ENCODE assay signal across 28 cellular contexts in the genomic region with DNA sequence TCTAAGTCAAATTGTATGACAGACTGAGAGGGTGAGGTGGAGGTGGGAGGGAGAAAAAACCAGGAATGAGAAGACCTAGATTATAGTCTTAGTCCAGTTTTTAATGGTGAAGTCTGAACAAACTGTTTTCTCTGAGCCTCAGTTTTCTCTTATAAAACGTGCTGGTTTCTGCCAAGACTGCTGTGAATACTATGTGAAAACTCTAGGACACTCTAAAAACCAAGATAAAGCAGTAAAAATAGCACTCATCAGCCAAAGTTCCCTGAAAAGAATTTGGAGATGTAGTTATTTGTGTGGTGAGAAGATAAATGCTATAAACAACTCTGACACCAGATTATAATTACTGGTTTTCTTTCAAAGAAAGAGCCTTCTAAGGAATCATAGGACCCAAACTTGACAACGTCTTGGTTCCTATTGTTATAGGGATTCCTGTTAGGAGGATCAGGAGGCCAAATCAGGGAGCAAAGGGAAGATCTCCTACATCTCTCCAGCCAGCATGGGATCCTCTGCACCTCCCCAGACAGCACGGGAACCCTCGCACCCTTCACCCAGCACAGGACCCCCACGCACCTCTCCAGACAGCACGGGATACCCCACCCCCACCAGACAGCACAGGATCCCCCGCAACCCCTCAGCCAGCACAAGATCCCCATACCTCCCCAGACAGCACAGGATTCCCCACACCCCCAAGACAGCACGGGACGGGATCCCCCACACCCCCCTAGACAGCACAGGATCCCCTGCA.
A peak's percentile ranks its signal among the peaks of the same experiment; 100 is the strongest.
DNase-seq lines count a peak whose midpoint lies in the region; ATAC-seq and TF ChIP-seq lines count a peak whose summit lies in the region.
"Had no signal": no experiment of that assay in that cellular context is flagged by ENCODE, and none has a peak within 500 bp of the region (broad histone marks: within the 10 kb centered on the region; RNA-seq: fewer than 3 reads in every experiment).

No MANE protein-coding gene starts in this region.

- H3K9me3 Mint-ChIP-seq in stimulated activated naive CD8-positive, alpha-beta T cell treated with anti-CD3 and anti-CD28 coated beads, Interleukin-15, amount 100 ng/mL, for 72 hours: no peaks in the 10 kb centered on the region
- H3K9me3 Mint-ChIP-seq: activated T-helper 17 cell treated with anti-CD3 and anti-CD28 coated beads, Interleukin-2, amount 50 U/mL, for 72 hours; IgD-negative memory B cell; memory B cell had no signal

- DNase-seq in stimulated activated naive CD8-positive, alpha-beta T cell treated with anti-CD3 and anti-CD28 coated beads, Interleukin-15, amount 100 ng/mL, for 72 hours: no peak
- DNase-seq in stimulated activated naive CD8-positive, alpha-beta T cell treated with anti-CD3 and anti-CD28 coated beads, Interleukin-15, Interleukin-2, amounts not matched to agents 100 U/mL and 50 U/mL, for 24 hours: no peak
- DNase-seq in left ventricle myocardium inferior: no peak
- no peak for DNase-seq in osteoblast (ENCODE audit: insufficient read length, low spot score, missing footprints)
- no peak for DNase-seq in SJCRH30
- DNase-seq in activated CD4-positive, alpha-beta T cell treated with anti-CD3 and anti-CD28 coated beads, Interleukin-2, amount 50 U/mL, for 4 hours: no peak
- no peak for DNase-seq in NCI-H1417 (lab: John Stamatoyannopoulos, UW)
- DNase-seq: activated CD4-positive, alpha-beta T cell treated with anti-CD3 and anti-CD28 coated beads for 4 hours; CD4-positive, CD25-positive, alpha-beta regulatory T cell; cortex of kidney; DMS 273 treated with DMSO at 0.1 percent for 48 hours; EL; foreskin keratinocyte; NCI-H1694; NCI-H446 treated with DMSO at 0.1 percent for 48 hours; right lobe of liver; stimulated activated CD4-positive, alpha-beta T cell treated with anti-CD3 and anti-CD28 coated beads, Interleukin-4, amount 100 ng/mL, for 24 hours; substantia nigra; T1000 had no signal

- no peak overlapping the region for H3K4me3 Mint-ChIP-seq in stimulated activated naive CD8-positive, alpha-beta T cell treated with anti-CD3 and anti-CD28 coated beads, Interleukin-15, amount 100 ng/mL, for 72 hours
- H3K4me3 Mint-ChIP-seq: activated naive CD8-positive, alpha-beta T cell; activated T-helper 17 cell treated with anti-CD3 and anti-CD28 coated beads, Interleukin-2, amount 50 U/mL, for 72 hours; CD4-positive, CD25-positive, alpha-beta regulatory T cell; memory B cell had no signal

- peak overlapping the region; percentile 41 to 71 for H3K27ac Mint-ChIP-seq in stimulated activated naive CD8-positive, alpha-beta T cell treated with anti-CD3 and anti-CD28 coated beads, Interleukin-15, amount 100 ng/mL, for 72 hours
- H3K27ac Mint-ChIP-seq: activated naive CD8-positive, alpha-beta T cell; activated T-helper 17 cell treated with anti-CD3 and anti-CD28 coated beads, Interleukin-2, amount 50 U/mL, for 72 hours; IgD-negative memory B cell; memory B cell had no signal

- intact Hi-C loops in left ventricle myocardium inferior (cut with micrococcal nuclease): no loop called here

- peak overlapping the region; percentile 41 for H2AFZ ChIP-seq in osteoblast (ENCODE audit: low read length)

- H3K27ac ChIP-seq in left ventricle myocardium inferior (replicated peaks): peak overlapping the region; percentile 61
- no peak overlapping the region for H3K27ac ChIP-seq in osteoblast (ENCODE audit: low read depth, low read length)
- no peak overlapping the region for H3K27ac ChIP-seq in SJCRH30
- H3K27ac ChIP-seq: cardiac muscle cell, foreskin keratinocyte, right lobe of liver, SJSA1, VCaP had no signal

- no peaks in the 10 kb centered on the region for H3K36me3 ChIP-seq in left ventricle myocardium inferior
- no peaks in the 10 kb centered on the region for H3K36me3 ChIP-seq in osteoblast (ENCODE audit: insufficient read depth, low read length)
- H3K36me3 ChIP-seq in SJCRH30: no peaks in the 10 kb centered on the region
- H3K36me3 ChIP-seq: ascending aorta, cardiac muscle cell, right lobe of liver, SJSA1 had no signal

- ATAC-seq in stimulated activated naive CD8-positive, alpha-beta T cell treated with anti-CD3 and anti-CD28 coated beads, Interleukin-15, amount 100 ng/mL, for 72 hours: peak; percentile 46
- no peak for ATAC-seq in stimulated activated naive CD8-positive, alpha-beta T cell treated with anti-CD3 and anti-CD28 coated beads, Interleukin-15, Interleukin-2, amounts not matched to agents 100 U/mL and 50 U/mL, for 24 hours
- no peak for ATAC-seq in GM18505 (IDR thresholded peaks at IDR 0.05; ENCODE audit: unreplicated experiment)
- ATAC-seq: activated T-helper 17 cell treated with anti-CD3 and anti-CD28 coated beads, Interleukin-2, amount 50 U/mL, for 72 hours; foreskin keratinocyte had no signal

- H3K4me1 Mint-ChIP-seq in stimulated activated naive CD8-positive, alpha-beta T cell treated with anti-CD3 and anti-CD28 coated beads, Interleukin-15, amount 100 ng/mL, for 72 hours: no peaks in the 10 kb centered on the region
- H3K4me1 Mint-ChIP-seq: IgD-negative memory B cell had no signal

- H3K4me1 ChIP-seq in left ventricle myocardium inferior (peaks cover 39% of the 10 kb centered on the region), osteoblast (ENCODE audit: insufficient read depth, low read length) (peaks cover 2% of the 10 kb centered on the region), SJCRH30 (no peaks in the 10 kb centered on the region)
- H3K4me1 ChIP-seq: ascending aorta, foreskin keratinocyte, right lobe of liver, SJSA1 had no signal

- H3K9me3 ChIP-seq in left ventricle myocardium inferior (replicated peaks) (no peaks in the 10 kb centered on the region), osteoblast (ENCODE audit: low read depth, low read length) (no peaks in the 10 kb centered on the region), SJCRH30 (replicated peaks) (no peaks in the 10 kb centered on the region)
- H3K9me3 ChIP-seq: ascending aorta, right lobe of liver, SJSA1 had no signal

- no peak overlapping the region for H3K4me2 ChIP-seq in osteoblast (ENCODE audit: insufficient read depth, low read length)

- TF ChIP-seq POLR2A in GM18505 (IDR thresholded peaks at IDR 0.05; ENCODE audit: borderline replicate concordance, extremely low read depth, insufficient read depth, insufficient read length): no peak

- H3K79me2 ChIP-seq in osteoblast (ENCODE audit: insufficient read depth, low read length): no peaks in the 10 kb centered on the region

- H3K27me3 Mint-ChIP-seq in stimulated activated naive CD8-positive, alpha-beta T cell treated with anti-CD3 and anti-CD28 coated beads, Interleukin-15, amount 100 ng/mL, for 72 hours: no peaks in the 10 kb centered on the region
- H3K27me3 Mint-ChIP-seq: activated naive CD8-positive, alpha-beta T cell; activated T-helper 17 cell treated with anti-CD3 and anti-CD28 coated beads, Interleukin-2, amount 50 U/mL, for 72 hours; CD4-positive, CD25-positive, alpha-beta regulatory T cell; IgD-negative memory B cell; memory B cell had no signal

- H4K20me1 ChIP-seq in osteoblast (ENCODE audit: insufficient read depth, low read length): no peaks in the 10 kb centered on the region

- H3K27me3 ChIP-seq in left ventricle myocardium inferior (ENCODE audit: low read depth) (no peaks in the 10 kb centered on the region), osteoblast (ENCODE audit: insufficient read depth, low read length) (no peaks in the 10 kb centered on the region), SJCRH30 (no peaks in the 10 kb centered on the region)
- H3K27me3 ChIP-seq: ascending aorta, cardiac muscle cell, foreskin keratinocyte, right lobe of liver, SJSA1 had no signal

- H3K4me3 ChIP-seq in left ventricle myocardium inferior (no peak overlapping the region), osteoblast (ENCODE audit: insufficient read depth, low read length) (no peak overlapping the region), SJCRH30 (no peak overlapping the region)
- H3K4me3 ChIP-seq: ascending aorta, cardiac muscle cell, right lobe of liver, SJSA1 had no signal

- TF ChIP-seq CTCF in left ventricle myocardium inferior (IDR thresholded peaks at IDR 0.05; ENCODE audit: borderline replicate concordance) (no peak), osteoblast (IDR thresholded peaks at IDR 0.05; ENCODE audit: extremely low read depth, low read depth, low read length) (no peak)
